In genomic region chr6:28724395-28724794, GRCh38 we compare ENCODE assay signal across 27 cellular contexts.
DNase-seq lines count a peak whose midpoint lies in the region; ATAC-seq, FAIRE-seq and TF ChIP-seq lines count a peak whose summit lies in the region.
"Had no signal": no experiment of that assay in that cellular context is flagged by ENCODE, and none has a peak within 500 bp of the region (broad histone marks: within the 10 kb centered on the region; RNA-seq: fewer than 3 reads in every experiment).

No MANE protein-coding gene starts in this region.

- no peak overlapping the region; the same call in 2 of the 3 replicates for H3K4me3 ChIP-seq in A549
- H3K4me3 ChIP-seq in HCT116 (replicated peaks in 1 of 2; ENCODE audit: low read depth in 1 of 2, low read length in 2 of 2) = no peak overlapping the region
- H3K4me3 ChIP-seq in K562 = no peak overlapping the region
- H3K4me3 ChIP-seq: BLaER1, GM12878 had no signal

- peak overlapping the region; percentile 74; the same call in 2 of the 3 replicates for H3K4me2 ChIP-seq in A549
- peak overlapping the region; percentile 63 for H3K4me2 ChIP-seq in HCT116 (ENCODE audit: low read length)
- H3K4me2 ChIP-seq in K562 (ENCODE audit: insufficient read depth, low read length) = peak overlapping the region; percentile 86
- H3K4me2 ChIP-seq: BLaER1 had no signal

- H3K79me2 ChIP-seq in HCT116 (ENCODE audit: insufficient read depth, low read length) = no peaks in the 10 kb centered on the region
- no peaks in the 10 kb centered on the region for H3K79me2 ChIP-seq in K562 (ENCODE audit: control insufficient read depth, insufficient read depth, low read length)

- CTCF ChIA-PET in A549 (lab: Yijun Ruan, JAX) = no interaction called here
- CTCF ChIA-PET in HCT116 (lab: Charles Lee) = no interaction called here
- CTCF ChIA-PET in K562 (lab: Yijun Ruan, JAX; ENCODE audit: low intra/inter-chr PET ratio) = no interaction called here

- no peaks in the 10 kb centered on the region for H3K9me1 ChIP-seq in K562 (ENCODE audit: control insufficient read depth, insufficient read depth, low read length)

- no peak for DNase-seq in A549 (ENCODE audit: low read depth in 1 of 2, low spot score in 1 of 2)
- DNase-seq in HCT116 (ENCODE audit: low read depth, low spot score) = no peak
- no peak for DNase-seq in K562 (ENCODE audit: extremely low read depth in 1 of 4, low spot score in 3 of 4)
- no peak for DNase-seq in urothelium cell line (ENCODE audit: low spot score)
- DNase-seq in activated effector memory CD4-positive, alpha-beta T cell treated with Interleukin-2 at 50 U/mL for 16 hours = no peak
- no peak for DNase-seq in retina
- no peak for DNase-seq in NCI-H748 (lab: John Stamatoyannopoulos, UW; ENCODE audit: unreplicated experiment)
- DNase-seq: ACHN; BE2C; C1 segment of cervical spinal cord; CD4-positive, alpha-beta memory T cell; CD4-positive, CD25-positive, alpha-beta regulatory T cell; CD8-positive, alpha-beta memory T cell; COR-L47; DMS 273 treated with DMSO at 0.1 percent for 48 hours; DMS153; DMS53; DMS79; DND-41; EL; GDM1 had no signal

- TF ChIP-seq EP300 in A549 (IDR thresholded peaks at IDR 0.05) (no peak), K562 (IDR thresholded peaks at IDR 0.05; ENCODE audit: low read length) (no peak)

- RAD21 ChIA-PET in HCT116 (lab: Charles Lee; ENCODE audit: low non-redundant PET in 1 of 2, low total read pairs in 2 of 2, uncharacterized antibody in 2 of 2, unreplicated experiment in 2 of 2) = no interaction called here

- TF ChIP-seq RAD21 in A549 (conservative IDR thresholded peaks at IDR 0.05 in 1 of 2, IDR thresholded peaks at IDR 0.05 in 1 of 2) (no peak), HCT116 (IDR thresholded peaks at IDR 0.05; ENCODE audit: low read depth) (no peak), K562 (CRISPR knock-in tag; conservative IDR thresholded peaks at IDR 0.05 in 1 of 2, IDR thresholded peaks at IDR 0.05 in 1 of 2) (no peak)

- H3K27me3 ChIP-seq in HCT116 (ENCODE audit: insufficient read depth, low read length) (no peaks in the 10 kb centered on the region), K562 (ENCODE audit: control insufficient read depth in 2 of 2, insufficient read depth in 2 of 2, low read length in 2 of 2) (no peaks in the 10 kb centered on the region)
- H3K27me3 ChIP-seq: BLaER1 had no signal

- H3K27ac ChIP-seq in A549 (no peak overlapping the region), HCT116 (ENCODE audit: low read depth, low read length) (no peak overlapping the region), K562 (ENCODE audit: extremely low read depth, low read depth, low read length) (no peak overlapping the region)
- H3K27ac ChIP-seq: 22Rv1, BLaER1 had no signal

- POLR2A ChIA-PET in A549 (lab: Yijun Ruan, JAX) (interaction anchor here (0.6 kb wide), 1 partner anchor 328 kb away, joined by 3 read pairs; no protein-coding TSS in a partner anchor), HCT116 (lab: Charles Lee) (interaction anchor here (1.2 kb wide), 1 partner anchor 11 kb away, joined by 3 read pairs; no protein-coding TSS in a partner anchor), K562 (lab: Yijun Ruan, JAX) (interaction anchor here (0.6 to 2.1 kb wide), 4 partner anchors 10 to 1024 kb away, joined by 3 to 5 read pairs (median 4); no protein-coding TSS in a partner anchor)

- H3K9ac ChIP-seq in HCT116 (ENCODE audit: low read length) (no peak overlapping the region), K562 (ENCODE audit: insufficient read depth in 1 of 2, low read depth in 2 of 2, low read length in 2 of 2) (no peak overlapping the region)
- H3K9ac ChIP-seq: BLaER1 had no signal

- H2AFZ ChIP-seq in HCT116 (ENCODE audit: low read depth, low read length, poor library complexity, severe bottlenecking) = peak overlapping the region; percentile 82
- H2AFZ ChIP-seq in K562 (ENCODE audit: low read depth, low read length) = no peak overlapping the region

- ATAC-seq in A549 = no peak
- no peak for ATAC-seq in HCT116
- no peak for ATAC-seq in K562
- ATAC-seq: GM12878 had no signal

- no peaks in the 10 kb centered on the region for H3K9me3 ChIP-seq in A549
- H3K9me3 ChIP-seq in HCT116 (ENCODE audit: control insufficient read depth in 1 of 2, insufficient read depth in 1 of 2, low read depth in 1 of 2, low read length in 2 of 2) = no peaks in the 10 kb centered on the region
- H3K9me3 ChIP-seq in K562 (replicated peaks; ENCODE audit: control insufficient read depth, insufficient read depth, low read depth, low read length) = no peaks in the 10 kb centered on the region
- H3K9me3 ChIP-seq: BE2C, BLaER1 had no signal

- TF ChIP-seq CTCF in A549 (IDR thresholded peaks at IDR 0.05) (no peak), HCT116 (IDR thresholded peaks at IDR 0.05 in 2 of 3, conservative IDR thresholded peaks at IDR 0.05 in 1 of 3; ENCODE audit: borderline replicate concordance in 1 of 3, insufficient read depth in 1 of 3, low read depth in 2 of 3, low read length in 2 of 3) (no peak), K562 (IDR thresholded peaks at IDR 0.05 in 2 of 3, conservative IDR thresholded peaks at IDR 0.05 in 1 of 3; ENCODE audit: insufficient read depth in 2 of 3, low read depth in 1 of 3, low read length in 3 of 3) (no peak)

- H4K20me1 ChIP-seq in HCT116 (ENCODE audit: insufficient read depth) (no peaks in the 10 kb centered on the region), K562 (replicated peaks; ENCODE audit: control insufficient read depth, insufficient read depth, low read length) (no peaks in the 10 kb centered on the region)
- H4K20me1 ChIP-seq: BLaER1 had no signal

- 75% methylated on average over 1 of the region's 1 CpG for WGBS in A549 (ENCODE audit: missing lambda C conversion rate)
- WGBS in K562 (ENCODE audit: insufficient coverage, low coverage, missing lambda C conversion rate) = 22% methylated on average over 1 of the region's 1 CpG

- H3K4me1 ChIP-seq in A549 (peaks cover 10% of the 10 kb centered on the region), HCT116 (ENCODE audit: control insufficient read depth in 1 of 2, insufficient read depth in 2 of 2, low read length in 2 of 2) (peaks cover 11 to 24% of the 10 kb centered on the region in 2 experiments; a peak in 3 of 4 replicates), K562 (replicated peaks in 1 of 2; ENCODE audit: control insufficient read depth in 2 of 2, insufficient read depth in 2 of 2, low read length in 2 of 2) (peaks cover 0 to 10% of the 10 kb centered on the region in 2 experiments; a peak in 2 of 5 replicates)
- H3K4me1 ChIP-seq: BE2C had no signal

- H3K36me3 ChIP-seq in HCT116 (ENCODE audit: control insufficient read depth in 1 of 2, insufficient read depth in 2 of 2, low read length in 2 of 2) (no peaks in the 10 kb centered on the region), K562 (ENCODE audit: control insufficient read depth, insufficient read depth, low read length) (no peaks in the 10 kb centered on the region)
- H3K36me3 ChIP-seq: BE2C, BLaER1 had no signal

- no peaks in the 10 kb centered on the region for H3K9me2 ChIP-seq in HCT116 (ENCODE audit: insufficient read depth)

- TF ChIP-seq POLR2A in A549 (IDR thresholded peaks at IDR 0.05; ENCODE audit: low read length) (no peak), HCT116 (IDR thresholded peaks at IDR 0.05; ENCODE audit: borderline replicate concordance, extremely low read depth, insufficient read depth, insufficient read length) (no peak), K562 (conservative IDR thresholded peaks at IDR 0.05) (no peak)

- BruUV-seq in HCT116 (replicated peaks; lab: Mats Ljungman, UMichigan) (no TSS peak), K562 (replicated peaks; lab: Mats Ljungman, UMichigan) (no TSS peak)

- in situ Hi-C loops in K562 (cut with MboI) = no loop called here

- intact Hi-C loops in HCT116 (cut with micrococcal nuclease) = loop anchor here (2.0 to 10.0 kb wide), 2 partner anchors 70 to 1490 kb away; no protein-coding TSS in a partner anchor
- intact Hi-C loops in K562 (cut with micrococcal nuclease) = no loop called here

- FAIRE-seq in A549 (lab: Jason Lieb, UNC) (no peak), K562 (lab: Jason Lieb, UNC) (no peak), urothelium cell line (lab: Jason Lieb, UNC) (peak; percentile 35)
- FAIRE-seq: GM12878, GM12892, GM18507, GM19239 had no signal

TF ChIP-seq in A549, 52 proteins besides CTCF, POLR2A, EP300 and RAD21 (continues in another document):
- no peak for TF ChIP-seq KDM1A (IDR thresholded peaks at IDR 0.05; ENCODE audit: low read depth)
- no peak for TF ChIP-seq PBX3 (IDR thresholded peaks at IDR 0.05)
- no peak for TF ChIP-seq RFX5 (IDR thresholded peaks at IDR 0.05)

TF ChIP-seq in HCT116, 20 proteins besides CTCF, POLR2A, EP300 and RAD21:
- no peak for TF ChIP-seq ZNF274 (IDR thresholded peaks at IDR 0.05; ENCODE audit: low read depth, low read length)
- TF ChIP-seq FOSL1 (IDR thresholded peaks at IDR 0.05; ENCODE audit: low read depth) = 0 out of 2 replicates have a peak, but pooled peaks have one; percentile 3

TF ChIP-seq in K562, 482 proteins besides CTCF, POLR2A, EP300 and RAD21 (continues in another document):
- TF ChIP-seq KDM5B (IDR thresholded peaks at IDR 0.05; ENCODE audit: insufficient replicate concordance, low read depth, low read length) (no peak), MNT (conservative IDR thresholded peaks at IDR 0.05) (no peak), BRCA1 (IDR thresholded peaks at IDR 0.05) (no peak), BRCA1 (CRISPR knock-in tag; IDR thresholded peaks at IDR 0.05) (no peak), MEIS2 (IDR thresholded peaks at IDR 0.05; ENCODE audit: partially characterized antibody) (peak; percentile 66), ZNF224 (CRISPR knock-in tag; IDR thresholded peaks at IDR 0.05) (no peak), ETV1 (tag; conservative IDR thresholded peaks at IDR 0.05; ENCODE audit: low read depth) (no peak)
